Comparison of ENCODE assay signal across 8 cellular contexts in the genomic region with DNA sequence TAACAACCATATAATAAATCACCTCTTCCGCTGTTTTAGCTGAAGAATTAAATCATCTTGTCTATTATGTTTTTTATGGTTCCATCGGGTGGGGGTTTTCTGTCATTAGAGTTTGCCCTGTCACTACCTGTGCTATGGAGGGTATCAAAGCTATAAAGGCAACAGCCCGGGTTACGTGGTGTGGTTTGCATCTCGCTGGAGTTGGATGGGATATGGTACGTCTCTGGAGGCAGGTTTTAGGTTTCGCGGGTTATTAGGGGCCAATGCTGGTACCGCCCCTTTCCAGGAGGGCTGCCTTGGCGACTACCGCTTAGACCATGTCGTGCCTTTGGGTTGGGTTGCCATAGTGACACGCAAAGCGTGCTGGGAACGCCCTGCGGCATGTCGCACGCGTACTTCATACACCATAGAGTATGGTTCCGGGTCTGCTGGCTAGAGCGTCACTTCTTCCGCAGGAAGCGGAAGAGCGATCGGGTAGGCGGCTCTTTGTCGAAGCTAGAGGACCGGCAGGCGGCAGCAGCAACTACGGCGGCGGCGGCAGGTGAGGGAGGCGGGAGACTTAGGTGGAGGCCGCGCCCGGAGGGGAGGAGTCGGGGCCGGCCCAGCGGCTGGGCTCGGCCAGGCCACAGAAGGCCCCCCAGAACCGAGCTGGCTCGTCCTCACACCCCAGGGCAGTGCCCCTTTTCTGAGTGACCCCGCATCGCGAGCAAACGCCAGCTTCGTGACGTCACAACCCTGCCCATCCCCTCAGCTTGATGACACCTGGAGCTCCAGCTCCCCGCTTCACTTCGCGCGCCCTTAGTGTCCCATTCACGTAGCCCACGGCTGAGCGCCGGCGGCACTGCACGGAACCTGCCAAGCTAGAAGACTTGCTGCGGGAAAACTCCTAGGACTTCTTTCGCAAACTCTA. TPM values are rescaled to one million over a fixed set of nuclear protein-coding genes. Genes with fewer than 3 reads are reported as not detected.
DNase-seq lines count a peak whose midpoint lies in the region; ATAC-seq, FAIRE-seq and TF ChIP-seq lines count a peak whose summit lies in the region.

A gene with protein sequence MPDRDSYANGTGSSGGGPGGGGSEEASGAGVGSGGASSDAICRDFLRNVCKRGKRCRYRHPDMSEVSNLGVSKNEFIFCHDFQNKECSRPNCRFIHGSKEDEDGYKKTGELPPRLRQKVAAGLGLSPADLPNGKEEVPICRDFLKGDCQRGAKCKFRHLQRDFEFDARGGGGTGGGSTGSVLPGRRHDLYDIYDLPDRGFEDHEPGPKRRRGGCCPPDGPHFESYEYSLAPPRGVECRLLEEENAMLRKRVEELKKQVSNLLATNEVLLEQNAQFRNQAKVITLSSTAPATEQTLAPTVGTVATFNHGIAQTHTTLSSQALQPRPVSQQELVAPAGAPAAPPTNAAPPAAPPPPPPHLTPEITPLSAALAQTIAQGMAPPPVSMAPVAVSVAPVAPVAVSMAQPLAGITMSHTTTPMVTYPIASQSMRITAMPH (plus strand): TSS at position 489 of the 910 bp plus-strand sequence. CDS start 2,297 bp downstream, outside the sequence.

- POLR2A ChIA-PET in naive thymus-derived CD8-positive, alpha-beta T cell (lab: Charles Lee): interaction anchor here (0.6 to 17.5 kb wide), 52 partner anchors 11 to 962 kb away, joined by 3 to 284 read pairs (median 5); partner anchors contain the start of genes ANKRD52, CNPY2, COQ10A and DGKA

- H3K9me3 ChIP-seq in Karpas-422 (ENCODE audit: low read length): no peaks in the 10 kb centered on the region

- peak within 1 kb of the TSS; percentile 85 for H3K9ac ChIP-seq in Karpas-422 (ENCODE audit: low read length)

- peak within 1 kb of the TSS; percentile 95 to 99 (median 98) for H3K4me3 Mint-ChIP-seq in naive thymus-derived CD8-positive, alpha-beta T cell

- peak; percentile 80 for ATAC-seq in GM21825 (IDR thresholded peaks at IDR 0.05; ENCODE audit: unreplicated experiment)
- ATAC-seq in naive thymus-derived CD8-positive, alpha-beta T cell: peak; percentile 74 to 82

- H3K79me2 ChIP-seq in Karpas-422 (ENCODE audit: low read length): peaks cover 28% of the 10 kb centered on the region

- peaks cover 27 to 46% (median 38%) of the 10 kb centered on the region in 4 donors for H3K4me1 Mint-ChIP-seq in naive thymus-derived CD8-positive, alpha-beta T cell

- H3K27me3 ChIP-seq in Karpas-422 (ENCODE audit: low read length): no peaks in the 10 kb centered on the region

- DNase-seq in Daoy (ENCODE audit: low read depth) (peak; percentile 100), Karpas-422 (peak; percentile 100), RCC 7860 (ENCODE audit: low spot score) (peak; percentile 99), fibroblast of mammary gland (ENCODE audit: low read depth) (peak; percentile 100)
- peak; percentile 89 to 96 for DNase-seq in activated T-helper 1 cell treated with anti-CD3 and anti-CD28 coated beads, Interleukin-2, amount 50 U/mL, for 16 hours (ENCODE audit: low read depth in 1 of 2, low spot score in 1 of 2)
- peak; percentile 85 to 99 (median 97) for DNase-seq in naive thymus-derived CD8-positive, alpha-beta T cell
- peak; percentile 94 to 97 (median 96) for DNase-seq in stimulated activated naive CD4-positive, alpha-beta T cell (lab: John Stamatoyannopoulos, UW)

- TF ChIP-seq CTCF in fibroblast of mammary gland (conservative IDR thresholded peaks at IDR 0.05; ENCODE audit: control insufficient read depth, insufficient read depth, low read depth, low read length): peak; percentile 36

- H3K4me3 ChIP-seq in Karpas-422 (ENCODE audit: low read length) (peak within 1 kb of the TSS; percentile 90), fibroblast of mammary gland (ENCODE audit: control insufficient read depth, low read depth, low read length) (peak within 1 kb of the TSS; percentile 86)

- H3K36me3 ChIP-seq in Karpas-422 (ENCODE audit: insufficient read depth, low read length): peaks cover 16% of the 10 kb centered on the region

- peaks cover 11 to 40% (median 14%) of the 10 kb centered on the region in 3 donors for H3K36me3 Mint-ChIP-seq in naive thymus-derived CD8-positive, alpha-beta T cell

- H3K27ac ChIP-seq in Karpas-422 (ENCODE audit: low read length): peak within 1 kb of the TSS; percentile 93

- FAIRE-seq in RCC 7860 (lab: Jason Lieb, UNC): peak; percentile 73

- peak within 1 kb of the TSS; percentile 94 for H3K4me2 ChIP-seq in Karpas-422 (ENCODE audit: low read depth, low read length, poor library complexity, severe bottlenecking)

- H3K27me3 Mint-ChIP-seq in naive thymus-derived CD8-positive, alpha-beta T cell: no peaks in the 10 kb centered on the region

- H3K27ac Mint-ChIP-seq in naive thymus-derived CD8-positive, alpha-beta T cell: peak within 1 kb of the TSS; percentile 92 to 100 (median 98)

- no peaks in the 10 kb centered on the region for H3K9me2 ChIP-seq in Karpas-422 (replicated peaks; ENCODE audit: insufficient read depth, low read length)

- H4K20me1 ChIP-seq in Karpas-422 (ENCODE audit: insufficient read depth, low read depth, low read length): no peaks in the 10 kb centered on the region

- no peaks in the 10 kb centered on the region for H3K9me3 Mint-ChIP-seq in naive thymus-derived CD8-positive, alpha-beta T cell

- peaks cover 25% of the 10 kb centered on the region for H3K4me1 ChIP-seq in Karpas-422 (ENCODE audit: low read length)

- H2AFZ ChIP-seq in Karpas-422 (ENCODE audit: low read length): no peak within 1 kb of the TSS

RNA-seq across cellular contexts. Expression of the gene that starts here (rescaled TPM):
- total RNA-seq in Daoy (2014; rRNA removed; shearing (Covaris generic)): 2.5 and 3.5 TPM in 2 replicates
- total RNA-seq in Karpas-422 (2014; rRNA removed; shearing (Covaris generic); ENCODE audit: low replicate concordance): 11.9 and 13.4 TPM in 2 replicates
- total RNA-seq in naive thymus-derived CD8-positive, alpha-beta T cell: 10 to 100 TPM; 15.1 to 15.9 TPM
- polyA plus RNA-seq in naive thymus-derived CD8-positive, alpha-beta T cell: 1 to 10 TPM; 1.3 to 2.5 (median 1.8) TPM

Comparison
In these comparisons a context has a peak if more than half of its experiments do, and no peak if none do; other contexts are left out.
1. Peak in every context shown above with its lines: DNase-seq, ATAC-seq, H3K4me3 ChIP-seq and H3K27ac ChIP-seq.